ENCODE assay signal across 11 cellular contexts in genomic region chr11:9260182-9261146, GRCh38. TPM values are rescaled to one million over a fixed set of nuclear protein-coding genes. Genes with fewer than 3 reads are reported as not detected.
DNase-seq lines count a peak whose midpoint lies in the region; ATAC-seq and TF ChIP-seq lines count a peak whose summit lies in the region.
"Had no signal": no experiment of that assay in that cellular context is flagged by ENCODE, and none has a peak within 500 bp of the region (broad histone marks: within the 10 kb centered on the region; RNA-seq: fewer than 3 reads in every experiment).

No MANE protein-coding gene starts in this region.

- intact Hi-C loops in ovary (cut with DNase I): no loop called here

- peak overlapping the region; percentile 3 for H3K4me3 Mint-ChIP-seq in glutamatergic neuron (ENCODE audit: unreplicated experiment)

- no peaks in the 10 kb centered on the region for H3K36me3 Mint-ChIP-seq in glutamatergic neuron (ENCODE audit: unreplicated experiment)

- no peak overlapping the region for H3K4me3 ChIP-seq in RWPE2 (ENCODE audit: severe bottlenecking)
- H3K4me3 ChIP-seq in ovary: no peak overlapping the region

- no peaks in the 10 kb centered on the region for H3K27me3 ChIP-seq in RWPE2 (ENCODE audit: insufficient read depth, poor library complexity, severe bottlenecking)
- no peaks in the 10 kb centered on the region for H3K27me3 ChIP-seq in ovary

- peaks cover 7% of the 10 kb centered on the region for H3K9me3 Mint-ChIP-seq in glutamatergic neuron (ENCODE audit: unreplicated experiment)

- H3K4me1 Mint-ChIP-seq in glutamatergic neuron (ENCODE audit: low read depth, unreplicated experiment): peaks cover 17% of the 10 kb centered on the region

- TF ChIP-seq CTCF in GM12874 (IDR thresholded peaks at IDR 0.05; ENCODE audit: insufficient read depth, low read depth, low read length) (peak; percentile 29; the same call in 1 of the 2 replicates), RWPE2 (IDR thresholded peaks at IDR 0.05; ENCODE audit: poor library complexity, severe bottlenecking) (peak; percentile 6), glutamatergic neuron (IDR thresholded peaks at IDR 0.05; ENCODE audit: partially characterized antibody, unreplicated experiment) (no peak), ovary (IDR thresholded peaks at IDR 0.05) (no peak)

- no peak overlapping the region for H3K27ac Mint-ChIP-seq in glutamatergic neuron (ENCODE audit: unreplicated experiment)

- no peaks in the 10 kb centered on the region for H3K9me3 ChIP-seq in RWPE2 (ENCODE audit: severe bottlenecking)
- no peaks in the 10 kb centered on the region for H3K9me3 ChIP-seq in ovary

- peaks cover 7% of the 10 kb centered on the region for H3K27me3 Mint-ChIP-seq in glutamatergic neuron (ENCODE audit: unreplicated experiment)

- TF ChIP-seq EP300 in ovary (IDR thresholded peaks at IDR 0.05): no peak

- ATAC-seq in RWPE2 (ENCODE audit: low read depth) (no peak), GM21528 (IDR thresholded peaks at IDR 0.05; ENCODE audit: low FRiP score, unreplicated experiment) (no peak)

- no peaks in the 10 kb centered on the region for H3K4me1 ChIP-seq in RWPE2 (ENCODE audit: insufficient read depth, poor library complexity, severe bottlenecking)
- peaks cover 5% of the 10 kb centered on the region for H3K4me1 ChIP-seq in ovary (ENCODE audit: insufficient read depth)
- H3K4me1 ChIP-seq: parathyroid adenoma had no signal

- 51 to 59% (median 52%) methylated on average over 5 of the region's 5 CpGs for WGBS in ovary, 3 donors

- H3K27ac ChIP-seq in RWPE2 (ENCODE audit: poor library complexity, severe bottlenecking): no peak overlapping the region
- no peak overlapping the region for H3K27ac ChIP-seq in ovary
- H3K27ac ChIP-seq: parathyroid adenoma had no signal

- no peak for TF ChIP-seq POLR2A in ovary (IDR thresholded peaks at IDR 0.05)

- peak; percentile 3 to 17 for DNase-seq in AML-193 (lab: John Stamatoyannopoulos, UW)
- no peak for DNase-seq in RWPE2 (ENCODE audit: low spot score)
- DNase-seq in glutamatergic neuron: no peak
- no peak for DNase-seq in ovary
- no peak for DNase-seq in T1000 (lab: John Stamatoyannopoulos, UW)
- DNase-seq in NCI-H1930 (lab: John Stamatoyannopoulos, UW): no peak
- DNase-seq: GDM1, NCI-H226 had no signal

- peaks cover 5% of the 10 kb centered on the region; the same call in 1 of the 2 replicates for H3K36me3 ChIP-seq in RWPE2 (ENCODE audit: low read depth)
- no peaks in the 10 kb centered on the region for H3K36me3 ChIP-seq in ovary

RNA-seq across cellular contexts. Expression of gene DENND5A, which starts 4.7 kb away (rescaled TPM):
- total RNA-seq in glutamatergic neuron (ENCODE audit: unreplicated experiment): 155 TPM
- 10 to 100 TPM; 48.6 to 73.7 (median 66.6) TPM for total RNA-seq in ovary
- 100 to 1,000 TPM in 1 of 2 donors, 10 to 100 TPM in 1; 44.2 to 122 TPM for polyA plus RNA-seq in ovary

RNA-seq across cellular contexts. Expression of gene TMEM41B, which starts 53.9 kb away (rescaled TPM):
- total RNA-seq in glutamatergic neuron (ENCODE audit: unreplicated experiment): 43.6 TPM
- total RNA-seq in ovary: 10 to 100 TPM; 15.4 to 29.4 (median 20.0) TPM
- polyA plus RNA-seq in ovary: 10 to 100 TPM; 10.0 to 11.2 TPM

Comparison
In these comparisons a context has a peak if more than half of its experiments do, and no peak if none do; other contexts are left out.
1. DNase-seq: peak in AML-193 (2 of 2); none in RWPE2 (single experiment), glutamatergic neuron (single experiment), ovary (0 of 5), T1000 (single experiment) and NCI-H1930 (0 of 2).
2. CTCF ChIP-seq: peak in GM12874 (single experiment) and RWPE2 (single experiment); none in glutamatergic neuron (single experiment) and ovary (0 of 3).